In the genomic region with DNA sequence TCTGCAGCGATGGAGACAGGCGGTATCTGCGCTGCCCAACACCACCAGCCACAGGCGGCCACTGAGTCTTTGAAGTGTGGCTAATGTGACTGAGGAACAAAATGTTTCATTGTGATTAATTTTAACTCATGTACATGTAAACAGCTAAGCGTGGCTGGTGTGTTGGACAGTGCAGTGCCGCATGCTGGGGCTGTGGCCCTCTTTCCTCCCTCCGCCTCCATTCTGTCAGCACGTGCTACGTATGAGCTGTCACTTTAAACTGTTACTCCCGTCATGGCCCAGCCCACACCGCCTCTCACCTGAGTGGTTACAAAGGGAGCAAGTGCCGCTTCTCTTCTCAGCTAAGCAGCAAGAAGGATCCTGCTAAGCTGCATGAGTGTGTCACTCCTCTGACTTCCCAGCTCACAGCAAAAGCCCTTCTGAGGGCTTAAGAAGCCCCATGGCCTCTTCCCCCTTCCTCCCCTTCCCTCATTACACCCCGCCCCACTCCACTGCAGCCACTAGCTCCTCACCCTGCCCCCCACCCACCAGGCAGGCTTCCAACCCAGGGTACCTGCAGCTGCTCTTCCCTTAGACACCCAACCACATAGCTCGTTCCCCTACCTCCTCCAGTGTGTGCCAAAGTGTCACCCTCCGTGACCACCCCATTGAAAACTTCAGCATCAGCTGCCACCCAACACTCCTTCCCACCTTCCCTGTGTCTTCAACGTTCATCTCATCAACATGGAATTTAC, we compare ENCODE assay signal across 8 cellular contexts. TPM values are rescaled to one million over a fixed set of nuclear protein-coding genes. Genes with fewer than 3 reads are reported as not detected.
DNase-seq lines count a peak whose midpoint lies in the region; ATAC-seq, FAIRE-seq and TF ChIP-seq lines count a peak whose summit lies in the region.

No MANE protein-coding gene starts in this region.

- no peak overlapping the region for H2BK15ac ChIP-seq in mesendoderm (replicated peaks; ENCODE audit: low read depth)

- H3K79me2 ChIP-seq in HCT116 (ENCODE audit: insufficient read depth, low read length), result no peaks in the 10 kb centered on the region
- no peaks in the 10 kb centered on the region for H3K79me2 ChIP-seq in mammary epithelial cell (ENCODE audit: insufficient read depth, low read length)
- H3K79me2 ChIP-seq in mesendoderm (ENCODE audit: control insufficient read depth, insufficient read depth, low read length), result no peaks in the 10 kb centered on the region

- POLR2A ChIA-PET in HCT116 (lab: Charles Lee), result interaction anchor here (2.0 kb wide), 1 partner anchor 107 kb away, joined by 6 read pairs; a partner anchor contains a TSS

- H3K27ac ChIP-seq in HCT116 (ENCODE audit: low read depth, low read length), result no peak overlapping the region
- H3K27ac ChIP-seq in mammary epithelial cell (ENCODE audit: insufficient read depth, low read depth, low read length), result no peak overlapping the region
- H3K27ac ChIP-seq in mesendoderm (ENCODE audit: low read depth, low read length), result no peak overlapping the region

- H3K4ac ChIP-seq in mesendoderm (ENCODE audit: low read depth, low read length), result no peak overlapping the region

- H2AK5ac ChIP-seq in mesendoderm (ENCODE audit: low read length), result no peak overlapping the region

- CTCF ChIA-PET in HCT116 (lab: Charles Lee) (interaction anchor here (0.6 to 3.3 kb wide), 26 partner anchors 8 to 676 kb away, joined by 3 to 73 read pairs (median 6); a partner anchor contains a TSS), mammary epithelial cell (lab: Charles Lee; ENCODE audit: low non-redundant PET) (interaction anchor here (0.6 to 1.2 kb wide), 4 partner anchors 90 to 175 kb away, joined by 3 to 5 read pairs (median 3); no protein-coding TSS in a partner anchor)

- H3K36me3 ChIP-seq in HCT116 (ENCODE audit: control insufficient read depth in 1 of 2, insufficient read depth in 2 of 2, low read length in 2 of 2) (no peaks in the 10 kb centered on the region), mammary epithelial cell (ENCODE audit: insufficient read depth, low read length) (no peaks in the 10 kb centered on the region), mesendoderm (ENCODE audit: control insufficient read depth, insufficient read depth, low read length) (no peaks in the 10 kb centered on the region), BE2C (no peaks in the 10 kb centered on the region)

- no TSS peak for BruUV-seq in HCT116 (replicated peaks; lab: Mats Ljungman, UMichigan)
- BruUV-seq in mammary epithelial cell (replicated peaks; lab: Mats Ljungman, UMichigan), result no TSS peak

- H4K5ac ChIP-seq in mesendoderm (ENCODE audit: low read length), result no peak overlapping the region

- H3K9me2 ChIP-seq in HCT116 (ENCODE audit: insufficient read depth), result no peaks in the 10 kb centered on the region

- H4K8ac ChIP-seq in mesendoderm (ENCODE audit: low read depth, low read length), result no peak overlapping the region

- TF ChIP-seq CTCF in HCT116 (IDR thresholded peaks at IDR 0.05 in 2 of 3, conservative IDR thresholded peaks at IDR 0.05 in 1 of 3; ENCODE audit: borderline replicate concordance in 1 of 3, insufficient read depth in 1 of 3, low read depth in 2 of 3, low read length in 2 of 3) (no peak), mammary epithelial cell (conservative IDR thresholded peaks at IDR 0.05 in 1 of 2, IDR thresholded peaks at IDR 0.05 in 1 of 2; ENCODE audit: extremely low read depth in 1 of 2, insufficient read depth in 1 of 2, low read depth in 1 of 2, low read length in 2 of 2) (no peak), GM13976 (IDR thresholded peaks at IDR 0.05; ENCODE audit: borderline replicate concordance, control extremely low read depth, extremely low read depth, insufficient read depth, missing control alignments) (no peak), BE2C (IDR thresholded peaks at IDR 0.05; ENCODE audit: low read depth, low read length) (no peak)

- FAIRE-seq in H54 (lab: Jason Lieb, UNC), result no peak

- TF ChIP-seq RAD21 in HCT116 (IDR thresholded peaks at IDR 0.05; ENCODE audit: low read depth), result no peak

- H3K56ac ChIP-seq in mesendoderm (ENCODE audit: low read length), result peak overlapping the region; percentile 25

- H4K20me1 ChIP-seq in HCT116 (ENCODE audit: insufficient read depth) (no peaks in the 10 kb centered on the region), mammary epithelial cell (ENCODE audit: insufficient read depth, low read length) (no peaks in the 10 kb centered on the region)

- WGBS in mammary epithelial cell (ENCODE audit: low coverage, missing lambda C conversion rate), result 16% methylated on average over 10 of the region's 16 CpGs
- WGBS in mesendoderm (ENCODE audit: extremely low coverage, insufficient coverage, low lambda C conversion rate), result no CpG with 5 or more reads among the region's 16 CpGs

- dilution Hi-C loops in mammary epithelial cell (cut with HindIII; ENCODE audit: low sequenced_read_pairs), result no loop called here

- H3K4me1 ChIP-seq in HCT116 (ENCODE audit: control insufficient read depth in 1 of 2, insufficient read depth in 2 of 2, low read length in 2 of 2), result peaks cover 2 to 21% of the 10 kb centered on the region in 2 experiments; a peak in 3 of 4 replicates
- peaks cover 10% of the 10 kb centered on the region for H3K4me1 ChIP-seq in mammary epithelial cell (ENCODE audit: insufficient read depth, low read length)
- H3K4me1 ChIP-seq in mesendoderm (ENCODE audit: control insufficient read depth, low read depth, low read length), result peaks cover 2% of the 10 kb centered on the region
- no peaks in the 10 kb centered on the region for H3K4me1 ChIP-seq in BE2C

- TF ChIP-seq POLR2A in HCT116 (IDR thresholded peaks at IDR 0.05; ENCODE audit: borderline replicate concordance, extremely low read depth, insufficient read depth, insufficient read length) (no peak), H54 (IDR thresholded peaks at IDR 0.05; ENCODE audit: low read depth, low read length) (no peak)

- RAD21 ChIA-PET in HCT116 (lab: Charles Lee; ENCODE audit: low non-redundant PET in 1 of 2, low total read pairs in 2 of 2, uncharacterized antibody in 2 of 2, unreplicated experiment in 2 of 2), result interaction anchor here (0.9 to 1.7 kb wide), 4 partner anchors 22 to 169 kb away, joined by 3 to 8 read pairs (median 4); no protein-coding TSS in a partner anchor

- peak overlapping the region; percentile 89 for H3K23ac ChIP-seq in mesendoderm (ENCODE audit: low read length)

- H3K18ac ChIP-seq in mesendoderm (ENCODE audit: low read length), result no peak overlapping the region

- ATAC-seq in HCT116, result peak; percentile 71

- DNase-seq in HCT116 (ENCODE audit: low read depth, low spot score), result no peak
- peak; percentile 54 for DNase-seq in activated CD4-positive, CD25-positive, alpha-beta regulatory T cell treated with anti-CD3 and anti-CD28 coated beads, Interleukin-2, amount 50 U/mL, for 16 hours (ENCODE audit: low read depth, low spot score)
- DNase-seq in mammary epithelial cell, result peak; percentile 76
- peak; percentile 51 for DNase-seq in mesendoderm
- peak; percentile 26 to 49 for DNase-seq in stimulated activated CD8-positive, alpha-beta memory T cell treated with anti-CD3 and anti-CD28 coated beads, Interleukin-7, amount 100 ng/mL, for 1 hour (ENCODE audit: low read depth in 2 of 2)
- DNase-seq in GM13976 (ENCODE audit: low spot score), result no peak
- DNase-seq in H54 (ENCODE audit: insufficient read length, low spot score), result no peak
- no peak for DNase-seq in BE2C

- H3K27me3 ChIP-seq in HCT116 (ENCODE audit: insufficient read depth, low read length) (no peaks in the 10 kb centered on the region), mammary epithelial cell (ENCODE audit: insufficient read depth, low read length) (no peaks in the 10 kb centered on the region), mesendoderm (ENCODE audit: insufficient read depth, low read length, poor library complexity) (no peaks in the 10 kb centered on the region), BE2C (no peaks in the 10 kb centered on the region)

- no peaks in the 10 kb centered on the region for H3K9me3 ChIP-seq in HCT116 (ENCODE audit: control insufficient read depth in 1 of 2, insufficient read depth in 1 of 2, low read depth in 1 of 2, low read length in 2 of 2)
- no peaks in the 10 kb centered on the region for H3K9me3 ChIP-seq in mammary epithelial cell (replicated peaks; ENCODE audit: insufficient read depth, low read length)
- H3K9me3 ChIP-seq in BE2C, result no peaks in the 10 kb centered on the region

- H3K4me2 ChIP-seq in HCT116 (ENCODE audit: low read length) (peak overlapping the region; percentile 23), mammary epithelial cell (ENCODE audit: insufficient read depth, low read depth, low read length) (peak overlapping the region; percentile 49), mesendoderm (ENCODE audit: low read length) (no peak overlapping the region)

- intact Hi-C loops in HCT116 (cut with micrococcal nuclease), result loop anchor here (5.0 to 10.0 kb wide), 2 partner anchors 169 to 336 kb away; no protein-coding TSS in a partner anchor
- intact Hi-C loops in mammary epithelial cell (cut with micrococcal nuclease), result loop anchor here (2.0 to 10.0 kb wide), 2 partner anchors 176 to 336 kb away; no protein-coding TSS in a partner anchor

- H2BK5ac ChIP-seq in mesendoderm (ENCODE audit: low read length), result no peak overlapping the region

- H2AFZ ChIP-seq in HCT116 (ENCODE audit: low read depth, low read length, poor library complexity, severe bottlenecking), result peak overlapping the region; percentile 73
- H2AFZ ChIP-seq in mammary epithelial cell (ENCODE audit: low read depth, low read length), result peak overlapping the region; percentile 65

- no peaks in the 10 kb centered on the region for H3K79me1 ChIP-seq in mesendoderm (ENCODE audit: low read length)

- H2BK120ac ChIP-seq in mesendoderm (ENCODE audit: low read depth, low read length), result no peak overlapping the region

- in situ Hi-C loops in mammary epithelial cell (cut with MboI; ENCODE audit: low sequenced_read_pairs in 2 of 2), result loop anchor here (5.0 to 10.0 kb wide), 3 partner anchors 74 to 694 kb away; no protein-coding TSS in a partner anchor
- in situ Hi-C loops in GM13976 (cut with MboI; ENCODE audit: low sequenced_read_pairs, unreplicated experiment), result no loop called here

- H3K4me3 ChIP-seq in HCT116 (replicated peaks in 1 of 2; ENCODE audit: low read depth in 1 of 2, low read length in 2 of 2) (no peak overlapping the region), mammary epithelial cell (replicated peaks in 1 of 3; ENCODE audit: insufficient read depth in 1 of 3, low read depth in 2 of 3, low read length in 3 of 3) (peak overlapping the region in 1 of 3 experiments; percentile 19), mesendoderm (ENCODE audit: low read length) (no peak overlapping the region), BE2C (ENCODE audit: low read depth, low read length) (no peak overlapping the region)

- no peak overlapping the region for H3K9ac ChIP-seq in HCT116 (ENCODE audit: low read length)
- H3K9ac ChIP-seq in mammary epithelial cell (ENCODE audit: insufficient read depth, low read length), result no peak overlapping the region
- no peak overlapping the region for H3K9ac ChIP-seq in mesendoderm (ENCODE audit: low read length)

RNA-seq across cellular contexts. Expression of a gene that starts 15.0 kb away (rescaled TPM):
- total RNA-seq in HCT116 (2021; ENCODE audit: unreplicated experiment) (19.6 TPM), mammary epithelial cell (1 to 10 TPM; 2.0 to 8.9 TPM)
- 5.8 and 8.6 TPM in 2 replicates for polyA plus RNA-seq in HCT116 (2012)
- 7.6 TPM for polyA plus RNA-seq in mammary epithelial cell
- polyA minus RNA-seq in mammary epithelial cell, result 15.6 TPM
- polyA plus RNA-seq in mesendoderm (2013, experiment 1 of 2), result 13.2 TPM
- polyA plus RNA-seq in mesendoderm (2013, experiment 2 of 2), result 12.8 TPM
- 1.8 TPM for polyA plus RNA-seq in BE2C (2012; ENCODE audit: insufficient read depth, insufficient read length, low read depth)

RNA-seq across cellular contexts. Expression of a gene that starts 42.8 kb away (rescaled TPM):
- total RNA-seq in HCT116 (2021; ENCODE audit: unreplicated experiment), result 9.0 TPM
- polyA plus RNA-seq in HCT116 (2012), result 14.8 and 15.4 TPM in 2 replicates
- 1 to 10 TPM; 3.0 to 4.5 TPM for total RNA-seq in mammary epithelial cell
- 4.7 TPM for polyA plus RNA-seq in mammary epithelial cell
- 1.7 TPM for polyA minus RNA-seq in mammary epithelial cell
- polyA plus RNA-seq in mesendoderm (2013, experiment 1 of 2), result 1.2 TPM
- 1.1 TPM for polyA plus RNA-seq in mesendoderm (2013, experiment 2 of 2)
- 29.6 TPM for polyA plus RNA-seq in BE2C (2012; ENCODE audit: insufficient read depth, insufficient read length, low read depth)

Comparison
In these comparisons a context has a peak if more than half of its experiments do, and no peak if none do; other contexts are left out.
1. DNase-seq: peak in activated CD4-positive, CD25-positive, alpha-beta regulatory T cell treated with anti-CD3 and anti-CD28 coated beads, Interleukin-2, amount 50 U/mL, for 16 hours (single experiment), mammary epithelial cell (single experiment), mesendoderm (single experiment) and stimulated activated CD8-positive, alpha-beta memory T cell treated with anti-CD3 and anti-CD28 coated beads, Interleukin-7, amount 100 ng/mL, for 1 hour (2 of 2); none in HCT116 (single experiment), GM13976 (single experiment), H54 (single experiment) and BE2C (single experiment).